ENCODE assay signal across 10 cellular contexts in genomic region chrX:72269671-72270251, GRCh38. TPM values are rescaled to one million over a fixed set of nuclear protein-coding genes. Genes with fewer than 3 reads are reported as not detected.
DNase-seq lines count a peak whose midpoint lies in the region; ATAC-seq lines count a peak whose summit lies in the region.
"Had no signal": no experiment of that assay in that cellular context is flagged by ENCODE, and none has a peak within 500 bp of the region (broad histone marks: within the 10 kb centered on the region; RNA-seq: fewer than 3 reads in every experiment).

No MANE protein-coding gene starts in this region.

- peak overlapping the region; percentile 57 for H3K4me3 Mint-ChIP-seq in activated T-cell treated with anti-CD3 and anti-CD28 coated beads, Interleukin-2, amount 50 U/mL, for 24 hours

- peak overlapping the region; percentile 92 for H3K27ac Mint-ChIP-seq in activated T-cell treated with anti-CD3 and anti-CD28 coated beads, Interleukin-2, amount 50 U/mL, for 24 hours

- no peak for ATAC-seq in HG03196 (IDR thresholded peaks at IDR 0.05; ENCODE audit: unreplicated experiment)

- H3K27me3 Mint-ChIP-seq in activated T-cell treated with anti-CD3 and anti-CD28 coated beads, Interleukin-2, amount 50 U/mL, for 24 hours = no peaks in the 10 kb centered on the region

- H3K9me3 Mint-ChIP-seq in activated T-cell treated with anti-CD3 and anti-CD28 coated beads, Interleukin-2, amount 50 U/mL, for 24 hours = no peaks in the 10 kb centered on the region

- H3K36me3 Mint-ChIP-seq in activated T-cell treated with anti-CD3 and anti-CD28 coated beads, Interleukin-2, amount 50 U/mL, for 24 hours (ENCODE audit: low read depth) = peaks cover 85% of the 10 kb centered on the region

- DNase-seq in activated T-cell treated with anti-CD3 and anti-CD28 coated beads, Interleukin-2, amount 50 U/mL, for 24 hours = no peak
- DNase-seq in activated T-cell treated with anti-CD3 and anti-CD28 coated beads, Interleukin-2, amount 50 U/mL, for 1 hour = no peak
- DNase-seq in T-helper 22 cell (ENCODE audit: low read depth) = peak; percentile 12
- peak; percentile 45 for DNase-seq in dermis blood vessel endothelial cell
- peak; percentile 43 for DNase-seq in stimulated activated CD8-positive, alpha-beta memory T cell treated with anti-CD3 and anti-CD28 coated beads, Interleukin-4, amount 100 ng/mL, for 48 hours
- DNase-seq in NCI-H2107 treated with DMSO at 0.1 percent for 48 hours (lab: John Stamatoyannopoulos, UW; ENCODE audit: unreplicated experiment) = no peak
- DNase-seq in DMS79 treated with DMSO at 0.1 percent for 48 hours (lab: John Stamatoyannopoulos, UW) = no peak
- DNase-seq: upper lobe of left lung had no signal

- peaks cover 61% of the 10 kb centered on the region for H3K4me1 Mint-ChIP-seq in activated T-cell treated with anti-CD3 and anti-CD28 coated beads, Interleukin-2, amount 50 U/mL, for 24 hours (ENCODE audit: low read depth)

RNA-seq across cellular contexts. Expression of gene RPS4X, which starts 7.3 kb away (rescaled TPM):
- total RNA-seq in dermis blood vessel endothelial cell = 639 and 1,493 TPM in 2 replicates

RNA-seq across cellular contexts. Expression of gene ERCC6L, which starts 30.9 kb away (rescaled TPM):
- total RNA-seq in dermis blood vessel endothelial cell = 2.4 and 9.4 TPM in 2 replicates

RNA-seq across cellular contexts. Expression of gene CITED1, which starts 36.0 kb away (rescaled TPM):
- not detected in 2 replicates for total RNA-seq in dermis blood vessel endothelial cell
- total RNA-seq: kidney epithelial cell had no signal

Comparison
In these comparisons a context has a peak if more than half of its experiments do, and no peak if none do; other contexts are left out.
1. DNase-seq: peak in T-helper 22 cell (single experiment), dermis blood vessel endothelial cell (single experiment) and stimulated activated CD8-positive, alpha-beta memory T cell treated with anti-CD3 and anti-CD28 coated beads, Interleukin-4, amount 100 ng/mL, for 48 hours (single experiment); none in activated T-cell treated with anti-CD3 and anti-CD28 coated beads, Interleukin-2, amount 50 U/mL, for 24 hours (single experiment), activated T-cell treated with anti-CD3 and anti-CD28 coated beads, Interleukin-2, amount 50 U/mL, for 1 hour (single experiment), NCI-H2107 treated with DMSO at 0.1 percent for 48 hours (single experiment) and DMS79 treated with DMSO at 0.1 percent for 48 hours (single experiment).